22 cellular contexts compared by ENCODE assay signal in genomic region chr15:53034767-53035245, GRCh38.
DNase-seq lines count a peak whose midpoint lies in the region; ATAC-seq and TF ChIP-seq lines count a peak whose summit lies in the region.
"Had no signal": no experiment of that assay in that cellular context is flagged by ENCODE, and none has a peak within 500 bp of the region (broad histone marks: within the 10 kb centered on the region; RNA-seq: fewer than 3 reads in every experiment).

No MANE protein-coding gene starts in this region.

- H3K27ac Mint-ChIP-seq in neural progenitor cell (peak overlapping the region; percentile 62), mesothelial cell of epicardium (no peak overlapping the region)
- H3K27ac Mint-ChIP-seq: CD4-positive, CD25-positive, alpha-beta regulatory T cell; CD8-positive, alpha-beta memory T cell had no signal

- H3K36me3 Mint-ChIP-seq in neural progenitor cell: no peaks in the 10 kb centered on the region
- no peaks in the 10 kb centered on the region for H3K36me3 Mint-ChIP-seq in mesothelial cell of epicardium
- H3K36me3 Mint-ChIP-seq: CD4-positive, CD25-positive, alpha-beta regulatory T cell; CD8-positive, alpha-beta memory T cell had no signal

- H3K9me3 ChIP-seq in hepatocyte (ENCODE audit: low read depth) (no peaks in the 10 kb centered on the region), liver (ENCODE audit: control insufficient read depth in 4 of 4, low read length in 3 of 4) (no peaks in the 10 kb centered on the region), neural progenitor cell (ENCODE audit: low read depth) (no peaks in the 10 kb centered on the region)
- H3K9me3 ChIP-seq: BE2C, HAP-1 had no signal

- H4K20me1 ChIP-seq in hepatocyte (ENCODE audit: insufficient read depth, poor library complexity, severe bottlenecking) (no peaks in the 10 kb centered on the region), neural progenitor cell (ENCODE audit: low read depth) (no peaks in the 10 kb centered on the region)

- DNase-seq in hepatocyte (ENCODE audit: low spot score) (peak; percentile 35), neural progenitor cell (ENCODE audit: low spot score) (no peak), islet precursor cell (no peak), mesothelial cell of epicardium (ENCODE audit: low spot score in 2 of 2, unreplicated experiment in 2 of 2) (no peak)
- DNase-seq: ACHN; BE2C; C1 segment of cervical spinal cord; CD4-positive, CD25-positive, alpha-beta regulatory T cell; CD8-positive, alpha-beta memory T cell; COR-L47; DMS 273 treated with DMSO at 0.1 percent for 48 hours; DMS53; DND-41; EL; GM23248; IMR-90 had no signal

- H3K36me3 ChIP-seq in hepatocyte (replicated peaks; ENCODE audit: insufficient read depth, low read depth): no peaks in the 10 kb centered on the region
- no peaks in the 10 kb centered on the region for H3K36me3 ChIP-seq in liver (ENCODE audit: control insufficient read depth in 4 of 4, insufficient read depth in 3 of 4, low read depth in 1 of 4, low read length in 3 of 4)
- H3K36me3 ChIP-seq in neural progenitor cell: no peaks in the 10 kb centered on the region
- H3K36me3 ChIP-seq: BE2C, HAP-1 had no signal

- peak overlapping the region; percentile 15 for H3K27ac ChIP-seq in hepatocyte
- peak overlapping the region; percentile 63 to 72 for H3K27ac ChIP-seq in liver (ENCODE audit: low read depth in 1 of 2, low read length in 2 of 2)
- H3K27ac ChIP-seq in neural progenitor cell: no peak overlapping the region
- H3K27ac ChIP-seq: GM23248 had no signal

- no peak overlapping the region for H2AFZ ChIP-seq in hepatocyte
- no peak overlapping the region for H2AFZ ChIP-seq in neural progenitor cell (replicated peaks)
- H2AFZ ChIP-seq: GM23248 had no signal

- no peaks in the 10 kb centered on the region for H3F3A ChIP-seq in neural progenitor cell (ENCODE audit: low read depth)

- H3K9me3 Mint-ChIP-seq in neural progenitor cell (no peaks in the 10 kb centered on the region), mesothelial cell of epicardium (no peaks in the 10 kb centered on the region)

- H3K4me1 Mint-ChIP-seq in neural progenitor cell (peaks cover 22% of the 10 kb centered on the region), mesothelial cell of epicardium (no peaks in the 10 kb centered on the region)
- H3K4me1 Mint-ChIP-seq: CD4-positive, CD25-positive, alpha-beta regulatory T cell; CD8-positive, alpha-beta memory T cell had no signal

- H3K4me1 ChIP-seq in hepatocyte (ENCODE audit: insufficient read depth): no peaks in the 10 kb centered on the region
- H3K4me1 ChIP-seq in liver (ENCODE audit: control insufficient read depth in 4 of 4, insufficient read depth in 4 of 4, low read length in 3 of 4): peaks cover 9 to 46% (median 37%) of the 10 kb centered on the region in 4 donors
- peaks cover 8% of the 10 kb centered on the region for H3K4me1 ChIP-seq in neural progenitor cell
- H3K4me1 ChIP-seq: BE2C, HAP-1 had no signal

- H3K9me2 ChIP-seq in hepatocyte (replicated peaks; ENCODE audit: insufficient read depth): no peaks in the 10 kb centered on the region

- H3K27me3 ChIP-seq in hepatocyte (no peaks in the 10 kb centered on the region), liver (ENCODE audit: control insufficient read depth in 4 of 4, insufficient read depth in 4 of 4, low read length in 3 of 4) (no peaks in the 10 kb centered on the region), neural progenitor cell (no peaks in the 10 kb centered on the region)
- H3K27me3 ChIP-seq: BE2C had no signal

- H3K4me2 ChIP-seq in hepatocyte: no peak overlapping the region
- no peak overlapping the region for H3K4me2 ChIP-seq in neural progenitor cell

- TF ChIP-seq CTCF in hepatocyte (IDR thresholded peaks at IDR 0.05; ENCODE audit: poor library complexity) (no peak), liver (IDR thresholded peaks at IDR 0.05; ENCODE audit: low read depth, low read length, missing input control) (no peak), neural progenitor cell (IDR thresholded peaks at IDR 0.05) (no peak), mesothelial cell of epicardium (IDR thresholded peaks at IDR 0.05; ENCODE audit: unreplicated experiment) (no peak)

- TF ChIP-seq RAD21 in liver (IDR thresholded peaks at IDR 0.05): peak; percentile 72 to 73

- TF ChIP-seq POLR2A in GM18505 (IDR thresholded peaks at IDR 0.05; ENCODE audit: borderline replicate concordance, extremely low read depth, insufficient read depth, insufficient read length): no peak

- H3K9ac ChIP-seq in liver (ENCODE audit: low read depth in 1 of 2, low read length in 2 of 2): peak overlapping the region in 1 of 2 donors; percentile 75
- no peak overlapping the region for H3K9ac ChIP-seq in neural progenitor cell
- H3K9ac ChIP-seq: GM23248 had no signal

- H3K4me3 Mint-ChIP-seq in neural progenitor cell (no peak overlapping the region), mesothelial cell of epicardium (no peak overlapping the region)
- H3K4me3 Mint-ChIP-seq: CD4-positive, CD25-positive, alpha-beta regulatory T cell; CD8-positive, alpha-beta memory T cell had no signal

- H3K27me3 Mint-ChIP-seq in neural progenitor cell (ENCODE audit: insufficient read depth, low read depth) (peaks cover 10% of the 10 kb centered on the region), mesothelial cell of epicardium (ENCODE audit: low read depth) (peaks cover 11% of the 10 kb centered on the region)
- H3K27me3 Mint-ChIP-seq: CD4-positive, CD25-positive, alpha-beta regulatory T cell had no signal

- ATAC-seq in GM18505 (IDR thresholded peaks at IDR 0.05; ENCODE audit: unreplicated experiment) (no peak), GM18909 (IDR thresholded peaks at IDR 0.05; ENCODE audit: poor library complexity, unreplicated experiment) (no peak)
- ATAC-seq: GM12878, K562 had no signal

- 80% methylated on average over 4 of the region's 4 CpGs for WGBS in hepatocyte (ENCODE audit: low lambda C conversion rate, missing lambda C conversion rate)
- 35% methylated on average over 4 of the region's 4 CpGs for WGBS in liver

- H3K79me2 ChIP-seq in hepatocyte (no peaks in the 10 kb centered on the region), neural progenitor cell (ENCODE audit: low read depth) (no peaks in the 10 kb centered on the region)

- no peak overlapping the region for H3K4me3 ChIP-seq in hepatocyte
- peak overlapping the region in 1 of 3 donors; percentile 31 for H3K4me3 ChIP-seq in liver (ENCODE audit: low read depth in 1 of 3, low read length in 3 of 3)
- no peak overlapping the region for H3K4me3 ChIP-seq in neural progenitor cell
- H3K4me3 ChIP-seq: GM12878, GM23248, HAP-1, K562 had no signal

TF ChIP-seq in liver, 16 proteins besides CTCF, POLR2A, EP300 and RAD21 (continues in another document):
- TF ChIP-seq HNF4A (conservative IDR thresholded peaks at IDR 0.05) (peak; percentile 93 to 96), REST (IDR thresholded peaks at IDR 0.05) (peak; percentile 87), TAF1 (conservative IDR thresholded peaks at IDR 0.05) (peak; percentile 82), ZBTB33 (IDR thresholded peaks at IDR 0.05) (peak; percentile 86), HNF4G (IDR thresholded peaks at IDR 0.05) (peak; percentile 87), GABPA (IDR thresholded peaks at IDR 0.05 in 1 of 2, conservative IDR thresholded peaks at IDR 0.05 in 1 of 2) (no peak), YY1 (IDR thresholded peaks at IDR 0.05) (peak; percentile 89), MAX (IDR thresholded peaks at IDR 0.05) (peak; percentile 84), RXRA (IDR thresholded peaks at IDR 0.05) (peak; percentile 100), FOXA1 (IDR thresholded peaks at IDR 0.05) (peak; percentile 89), EGR1 (IDR thresholded peaks at IDR 0.05; ENCODE audit: low read depth in 2 of 2) (peak; percentile 48 to 75), FOXA2 (IDR thresholded peaks at IDR 0.05) (peak; percentile 96)
